ENCODE assay signal across 8 cellular contexts in genomic region chr4:2936773-2937145, GRCh38. TPM values are rescaled to one million over a fixed set of nuclear protein-coding genes. Genes with fewer than 3 reads are reported as not detected.
DNase-seq lines count a peak whose midpoint lies in the region; ATAC-seq and TF ChIP-seq lines count a peak whose summit lies in the region.

No MANE protein-coding gene starts in this region.

- no peaks in the 10 kb centered on the region for H3K9me3 Mint-ChIP-seq in activated naive CD8-positive, alpha-beta T cell treated with anti-CD3 and anti-CD28 coated beads, Interleukin-2, amount 50 U/mL, for 24 hours
- H3K9me3 Mint-ChIP-seq in naive B cell: no peaks in the 10 kb centered on the region

- peaks cover 64% of the 10 kb centered on the region for H3K36me3 Mint-ChIP-seq in activated naive CD8-positive, alpha-beta T cell treated with anti-CD3 and anti-CD28 coated beads, Interleukin-2, amount 50 U/mL, for 24 hours (ENCODE audit: low read depth)
- peaks cover 0 to 8% of the 10 kb centered on the region in 2 donors for H3K36me3 Mint-ChIP-seq in naive B cell

- WGBS in transverse colon (ENCODE audit: low coverage in 1 of 2), 2 donors: 47 to 70% methylated on average over 5 to 6 of the region's 6 CpGs

- peak overlapping the region; percentile 93 for H3K27ac Mint-ChIP-seq in activated naive CD8-positive, alpha-beta T cell treated with anti-CD3 and anti-CD28 coated beads, Interleukin-2, amount 50 U/mL, for 24 hours
- peak overlapping the region in 4 of 6 donors; percentile 20 to 92 (median 69) for H3K27ac Mint-ChIP-seq in naive B cell

- no peaks in the 10 kb centered on the region for H3K27me3 ChIP-seq in transverse colon

- in situ Hi-C loops in transverse colon (cut with MboI; ENCODE audit: low pct_ligation_motif_present in 1 of 4, low pct_unique_long_range_greater_than_20kb in 1 of 4, low sequenced_read_pairs in 3 of 4): loop anchor here in 2 of 4 donors (25.0 kb wide), 1 partner anchor 174 kb away; the partner anchor contains the start of gene TNIP2 (in 2 of the 2)

- H3K9me3 ChIP-seq in transverse colon: no peaks in the 10 kb centered on the region

- ATAC-seq in GM18867 (IDR thresholded peaks at IDR 0.05; ENCODE audit: unreplicated experiment) (peak; percentile 29), naive B cell (ENCODE audit: low read depth in 2 of 2) (no peak), omental fat pad (ENCODE audit: low FRiP score) (no peak)
- ATAC-seq in activated naive CD8-positive, alpha-beta T cell treated with anti-CD3 and anti-CD28 coated beads, Interleukin-2, amount 50 U/mL, for 24 hours: peak; percentile 47

- H3K4me3 ChIP-seq in transverse colon: no peak overlapping the region

- no peaks in the 10 kb centered on the region for H3K27me3 Mint-ChIP-seq in activated naive CD8-positive, alpha-beta T cell treated with anti-CD3 and anti-CD28 coated beads, Interleukin-2, amount 50 U/mL, for 24 hours
- H3K27me3 Mint-ChIP-seq in naive B cell: no peaks in the 10 kb centered on the region

- DNase-seq in MV-4-11 (lab: John Stamatoyannopoulos, UW) (peak; percentile 62), naive B cell (no peak), NCI-H1417 (lab: John Stamatoyannopoulos, UW) (no peak), omental fat pad (ENCODE audit: low spot score) (no peak), transverse colon (no peak)
- DNase-seq in activated naive CD8-positive, alpha-beta T cell treated with anti-CD3 and anti-CD28 coated beads, Interleukin-2, amount 50 U/mL, for 24 hours: peak; percentile 66

- intact Hi-C loops in transverse colon (cut with DNase I; ENCODE audit: low total_unique reads): no loop called here

- H3K4me3 Mint-ChIP-seq in activated naive CD8-positive, alpha-beta T cell treated with anti-CD3 and anti-CD28 coated beads, Interleukin-2, amount 50 U/mL, for 24 hours: peak overlapping the region; percentile 90
- peak overlapping the region in 6 of 8 donors; percentile 18 to 88 (median 48) for H3K4me3 Mint-ChIP-seq in naive B cell

- peaks cover 59% of the 10 kb centered on the region for H3K4me1 Mint-ChIP-seq in activated naive CD8-positive, alpha-beta T cell treated with anti-CD3 and anti-CD28 coated beads, Interleukin-2, amount 50 U/mL, for 24 hours
- H3K4me1 Mint-ChIP-seq in naive B cell: peaks cover 18 to 35% (median 23%) of the 10 kb centered on the region in 3 donors

- no peak for TF ChIP-seq CTCF in 22Rv1 (IDR thresholded peaks at IDR 0.05)
- no peak for TF ChIP-seq CTCF in omental fat pad (IDR thresholded peaks at IDR 0.05)
- no peak for TF ChIP-seq CTCF in transverse colon (IDR thresholded peaks at IDR 0.05)

- peaks cover 11 to 34% (median 25%) of the 10 kb centered on the region in 4 donors for H3K4me1 ChIP-seq in transverse colon

- TF ChIP-seq EP300 in transverse colon (IDR thresholded peaks at IDR 0.05; ENCODE audit: low read depth): no peak

- peak overlapping the region; percentile 72 for H3K27ac ChIP-seq in 22Rv1
- H3K27ac ChIP-seq in transverse colon: peak overlapping the region in 1 of 4 donors; percentile 12

- TF ChIP-seq POLR2A in transverse colon (IDR thresholded peaks at IDR 0.05): no peak

- peaks cover 0 to 20% (median 4%) of the 10 kb centered on the region in 4 donors for H3K36me3 ChIP-seq in transverse colon

RNA-seq across cellular contexts. Expression of gene NOP14, which starts 26.4 kb away (rescaled TPM):
- polyA plus RNA-seq in naive B cell (ENCODE audit: low read depth in 6 of 6): 10 to 100 TPM in 2 of 6 donors, 1 to 10 TPM in 3, under 1 TPM in 1; 0.73 to 17.7 (median 8.3) TPM
- total RNA-seq in omental fat pad (10 to 100 TPM; 20.3 to 47.6 (median 24.8) TPM), transverse colon (10 to 100 TPM in 2 of 4 donors, 1 to 10 TPM in 2; 8.6 to 43.0 (median 12.8) TPM)

RNA-seq across cellular contexts. Expression of gene GRK4, which starts 26.6 kb away (rescaled TPM):
- polyA plus RNA-seq in naive B cell (ENCODE audit: low read depth in 6 of 6): 1 to 10 TPM in 2 of 6 donors, under 1 TPM in 3, not detected in 1; 0.86 to 1.8 (median 0.96) TPM
- total RNA-seq in omental fat pad (1 to 10 TPM; 5.1 to 6.5 (median 6.1) TPM), transverse colon (1 to 10 TPM; 2.5 to 7.9 (median 4.1) TPM)

Comparison
In these comparisons a context has a peak if more than half of its experiments do, and no peak if none do; other contexts are left out.
1. ATAC-seq: peak in GM18867 (single experiment) and activated naive CD8-positive, alpha-beta T cell treated with anti-CD3 and anti-CD28 coated beads, Interleukin-2, amount 50 U/mL, for 24 hours (single experiment); none in naive B cell (0 of 2) and omental fat pad (single experiment).
2. DNase-seq: peak in MV-4-11 (single experiment) and activated naive CD8-positive, alpha-beta T cell treated with anti-CD3 and anti-CD28 coated beads, Interleukin-2, amount 50 U/mL, for 24 hours (single experiment); none in naive B cell (single experiment), NCI-H1417 (0 of 3), omental fat pad (single experiment) and transverse colon (single experiment).